In the genomic region with DNA sequence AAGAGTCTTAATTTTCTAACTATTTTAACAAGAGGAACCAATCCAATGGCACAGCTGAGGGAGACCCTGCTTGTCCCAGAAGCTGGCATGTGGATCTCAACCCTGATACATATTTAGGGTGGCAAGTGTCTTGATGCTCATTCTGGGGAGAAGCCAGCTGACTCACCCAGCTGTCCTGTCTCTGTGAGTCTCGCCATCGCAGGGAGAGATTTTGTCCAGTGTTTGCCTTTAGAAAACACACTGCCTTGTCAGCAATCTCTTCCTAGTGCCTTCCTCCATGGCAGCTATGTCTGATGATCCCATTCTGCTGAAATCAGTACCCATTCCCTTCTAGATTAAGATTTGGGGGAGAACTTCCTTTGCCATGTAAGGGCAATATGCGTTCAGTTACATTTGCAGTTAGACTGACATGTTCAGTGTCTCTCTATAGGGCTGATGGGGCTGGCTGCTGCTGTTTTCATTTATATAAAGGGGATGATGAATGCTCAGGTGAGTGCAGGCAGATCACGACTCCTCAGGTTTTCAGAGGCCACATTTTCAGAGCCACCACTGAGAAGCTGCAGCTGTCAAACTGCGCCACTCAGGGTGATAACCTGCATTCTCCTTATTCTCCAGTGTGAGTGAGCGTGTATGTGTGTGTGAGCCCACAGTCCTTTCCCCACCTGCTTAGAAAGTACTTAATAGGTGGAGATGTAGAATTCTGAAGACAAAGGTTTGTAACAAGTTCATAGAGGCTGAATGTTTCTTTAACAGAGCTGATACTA, we compare ENCODE assay signal across 15 cellular contexts.
"Had no signal": no experiment of that assay in that cellular context is flagged by ENCODE, and none has a peak within 500 bp of the region (broad histone marks: within the 10 kb centered on the region; RNA-seq: fewer than 3 reads in every experiment).

No MANE protein-coding gene starts in this region.

- ATAC-seq: activated T-cell treated with anti-CD3 and anti-CD28 coated beads, Interleukin-2, amount 50 U/mL, for 72 hours; esophagus mucosa; left colon; lower lobe of right lung had no signal

- H3K79me2 ChIP-seq: hepatocyte had no signal

- H3K4me3 ChIP-seq: hepatocyte, lower lobe of right lung, skin epidermis, tibial nerve had no signal

- H2AFZ ChIP-seq: hepatocyte had no signal

- H3K27ac ChIP-seq: hepatocyte, lower lobe of right lung, skin epidermis had no signal

- H3K36me3 ChIP-seq: lower lobe of right lung, tibial nerve had no signal

- H3K4me2 ChIP-seq: hepatocyte had no signal

- H3K9me3 ChIP-seq: lower lobe of right lung, tibial nerve had no signal

- DNase-seq: activated CD4-positive, CD25-positive, alpha-beta regulatory T cell treated with anti-CD3 and anti-CD28 coated beads, Interleukin-2, amount 50 U/mL, for 72 hours; activated CD8-positive, alpha-beta memory T cell treated with anti-CD3 and anti-CD28 coated beads for 24 hours; activated effector memory CD4-positive, alpha-beta T cell treated with anti-CD3 and anti-CD28 coated beads, Interleukin-2, amount 50 U/mL, for 16 hours; activated T-cell treated with anti-CD3 and anti-CD28 coated beads, Interleukin-2, amount 50 U/mL, for 72 hours; effector CD8-positive, alpha-beta T cell; left colon; lower lobe of right lung; stimulated activated CD4-positive, alpha-beta T cell treated with anti-CD3 and anti-CD28 coated beads, Interleukin-15, amount 100 ng/mL, for 24 hours; stimulated activated CD4-positive, alpha-beta T cell treated with anti-CD3 and anti-CD28 coated beads, Interleukin-2, amount 100 ng/mL, for 48 hours; T-helper 1 cell; T-helper 9 cell had no signal

- H3K4me1 ChIP-seq: lower lobe of right lung had no signal

- H3K27me3 ChIP-seq: hepatocyte, tibial nerve had no signal
